ENCODE assay signal across 8 cellular contexts in genomic region chr2:37615808-37616673, GRCh38. TPM values are rescaled to one million over a fixed set of nuclear protein-coding genes. Genes with fewer than 3 reads are reported as not detected.
DNase-seq lines count a peak whose midpoint lies in the region; ATAC-seq and TF ChIP-seq lines count a peak whose summit lies in the region.

No MANE protein-coding gene starts in this region.

- peak; percentile 36 for ATAC-seq in GM18508 (IDR thresholded peaks at IDR 0.05; ENCODE audit: insufficient read depth, unreplicated experiment)
- ATAC-seq in naive thymus-derived CD8-positive, alpha-beta T cell, result peak; percentile 98 to 99
- ATAC-seq in HG02970 (IDR thresholded peaks at IDR 0.05; ENCODE audit: low FRiP score, unreplicated experiment), result no peak
- ATAC-seq in PC-3, result no peak

- H3K4me1 ChIP-seq in PC-3 (ENCODE audit: insufficient read depth, low read length), result no peaks in the 10 kb centered on the region

- H3K27me3 ChIP-seq in PC-3 (ENCODE audit: low read length), result no peaks in the 10 kb centered on the region

- H3K4me3 Mint-ChIP-seq in activated naive CD4-positive, alpha-beta T cell treated with anti-CD3 and anti-CD28 coated beads, Interleukin-2, amount 10 ng/mL, durations not matched to agents 7 days and 5 days, result no peak overlapping the region
- peak overlapping the region in 9 of 10 donors; percentile 5 to 67 (median 51) for H3K4me3 Mint-ChIP-seq in naive thymus-derived CD8-positive, alpha-beta T cell

- no peaks in the 10 kb centered on the region for H3K9me2 ChIP-seq in PC-3 (replicated peaks; ENCODE audit: low read length)

- POLR2A ChIA-PET in naive thymus-derived CD8-positive, alpha-beta T cell (lab: Charles Lee), result interaction anchor here (0.6 to 1.8 kb wide), 10 partner anchors 10 to 640 kb away, joined by 3 to 26 read pairs (median 4); partner anchors contain the start of gene CDC42EP3
- POLR2A ChIA-PET in PC-3 (lab: Charles Lee; ENCODE audit: unreplicated experiment), result no interaction called here

- H3K9ac ChIP-seq in PC-3 (ENCODE audit: low read length), result no peak overlapping the region

- H3K79me2 ChIP-seq in PC-3 (ENCODE audit: low read length), result no peaks in the 10 kb centered on the region

- peak overlapping the region; percentile 91 for H3K27ac Mint-ChIP-seq in activated naive CD4-positive, alpha-beta T cell treated with anti-CD3 and anti-CD28 coated beads, Interleukin-2, amount 10 ng/mL, durations not matched to agents 7 days and 5 days
- H3K27ac Mint-ChIP-seq in naive thymus-derived CD8-positive, alpha-beta T cell, result peak overlapping the region; percentile 75 to 95 (median 92)

- peaks cover 33% of the 10 kb centered on the region for H3K4me1 Mint-ChIP-seq in activated naive CD4-positive, alpha-beta T cell treated with anti-CD3 and anti-CD28 coated beads, Interleukin-2, amount 10 ng/mL, durations not matched to agents 7 days and 5 days
- H3K4me1 Mint-ChIP-seq in naive thymus-derived CD8-positive, alpha-beta T cell, result peaks cover 33 to 57% (median 45%) of the 10 kb centered on the region in 4 donors

- no peaks in the 10 kb centered on the region for H3K9me3 ChIP-seq in PC-3 (ENCODE audit: low read length)

- no peak overlapping the region for H3K27ac ChIP-seq in PC-3 (ENCODE audit: low read length)

- CTCF ChIA-PET in activated naive CD4-positive, alpha-beta T cell treated with anti-CD3 and anti-CD28 coated beads, Interleukin-2, amount 10 ng/mL, durations not matched to agents 7 days and 5 days (lab: Charles Lee), result interaction anchor here (0.6 kb wide), 1 partner anchor 264 kb away, joined by 4 read pairs; no protein-coding TSS in a partner anchor
- CTCF ChIA-PET in PC-3 (lab: Charles Lee), result no interaction called here

- H2AFZ ChIP-seq in PC-3 (ENCODE audit: low read length), result no peak overlapping the region

- H3K27me3 Mint-ChIP-seq in activated naive CD4-positive, alpha-beta T cell treated with anti-CD3 and anti-CD28 coated beads, Interleukin-2, amount 10 ng/mL, durations not matched to agents 7 days and 5 days, result no peaks in the 10 kb centered on the region
- H3K27me3 Mint-ChIP-seq in naive thymus-derived CD8-positive, alpha-beta T cell, result no peaks in the 10 kb centered on the region

- H3K36me3 Mint-ChIP-seq in activated naive CD4-positive, alpha-beta T cell treated with anti-CD3 and anti-CD28 coated beads, Interleukin-2, amount 10 ng/mL, durations not matched to agents 7 days and 5 days, result peaks cover 3% of the 10 kb centered on the region
- peaks cover 0 to 3% (median 1%) of the 10 kb centered on the region in 3 donors for H3K36me3 Mint-ChIP-seq in naive thymus-derived CD8-positive, alpha-beta T cell

- TF ChIP-seq POLR2A in NB4 (IDR thresholded peaks at IDR 0.05; ENCODE audit: extremely low read depth, insufficient read length), result no peak

- DNase-seq in NB4 (ENCODE audit: low read depth) (peak; percentile 51), SW480 (ENCODE audit: low spot score) (no peak), NCI-H1105 treated with DMSO at 0.1 percent for 48 hours (lab: John Stamatoyannopoulos, UW) (no peak), PC-3 (no peak)
- peak; percentile 82 for DNase-seq in activated naive CD4-positive, alpha-beta T cell treated with anti-CD3 and anti-CD28 coated beads, Interleukin-2, amount 10 ng/mL, durations not matched to agents 7 days and 5 days
- peak; percentile 10 to 84 (median 64) for DNase-seq in naive thymus-derived CD8-positive, alpha-beta T cell

- H3K9me3 Mint-ChIP-seq in activated naive CD4-positive, alpha-beta T cell treated with anti-CD3 and anti-CD28 coated beads, Interleukin-2, amount 10 ng/mL, durations not matched to agents 7 days and 5 days, result peaks cover 3% of the 10 kb centered on the region
- peaks cover 0 to 5% (median 0%) of the 10 kb centered on the region in 9 donors for H3K9me3 Mint-ChIP-seq in naive thymus-derived CD8-positive, alpha-beta T cell

- no peak overlapping the region for H3K4me2 ChIP-seq in PC-3 (ENCODE audit: low read length)

- no peaks in the 10 kb centered on the region for H4K20me1 ChIP-seq in PC-3 (ENCODE audit: low read length)

- H3K36me3 ChIP-seq in PC-3 (ENCODE audit: low read depth, low read length), result no peaks in the 10 kb centered on the region

- no peaks in the 10 kb centered on the region for H3F3A ChIP-seq in PC-3 (ENCODE audit: low read length, unreplicated experiment)

- no TSS peak for BruUV-seq in PC-3 (replicated peaks; lab: Mats Ljungman, UMichigan)

- TF ChIP-seq CTCF in NB4 (IDR thresholded peaks at IDR 0.05; ENCODE audit: low read depth, low read length) (no peak), PC-3 (conservative IDR thresholded peaks at IDR 0.05; ENCODE audit: low read depth, low read length) (no peak)

- intact Hi-C loops in PC-3 (cut with micrococcal nuclease), result no loop called here

- no peak overlapping the region for H3K4me3 ChIP-seq in NB4 (ENCODE audit: low read depth, low read length)
- no peak overlapping the region for H3K4me3 ChIP-seq in PC-3 (ENCODE audit: low read length)

RNA-seq across cellular contexts. Expression of gene CDC42EP3, which starts 55.4 kb away (rescaled TPM):
- 10 to 100 TPM; 28.4 to 32.3 TPM for total RNA-seq in naive thymus-derived CD8-positive, alpha-beta T cell
- 10 to 100 TPM; 47.9 to 68.5 (median 52.6) TPM for polyA plus RNA-seq in naive thymus-derived CD8-positive, alpha-beta T cell
- 22.5 and 28.4 TPM in 2 replicates for total RNA-seq in PC-3 (2014; rRNA removed)

Comparison
In these comparisons a context has a peak if more than half of its experiments do, and no peak if none do; other contexts are left out.
1. ATAC-seq: peak in GM18508 (single experiment) and naive thymus-derived CD8-positive, alpha-beta T cell (2 of 2); none in HG02970 (single experiment) and PC-3 (single experiment).
2. DNase-seq: peak in NB4 (single experiment), activated naive CD4-positive, alpha-beta T cell treated with anti-CD3 and anti-CD28 coated beads, Interleukin-2, amount 10 ng/mL, durations not matched to agents 7 days and 5 days (single experiment) and naive thymus-derived CD8-positive, alpha-beta T cell (10 of 10); none in SW480 (single experiment), NCI-H1105 treated with DMSO at 0.1 percent for 48 hours (single experiment) and PC-3 (single experiment).